Comparison of ENCODE assay signal across 20 cellular contexts in genomic region chr2:63186331-63186730, GRCh38.
"Had no signal": no experiment of that assay in that cellular context is flagged by ENCODE, and none has a peak within 500 bp of the region (broad histone marks: within the 10 kb centered on the region; RNA-seq: fewer than 3 reads in every experiment).

No MANE protein-coding gene starts in this region.

- FAIRE-seq: islet of Langerhans had no signal

- DNase-seq: dorsolateral prefrontal cortex; effector CD4-positive, alpha-beta T cell; foreskin fibroblast; glutamatergic neuron; heart right ventricle; hippocampal formation; left cardiac atrium; left lung; mesendoderm; naive thymus-derived CD8-positive, alpha-beta T cell; nephron progenitor cell; nucleus accumbens; sigmoid colon; stimulated activated CD4-positive, alpha-beta T cell treated with anti-CD3 and anti-CD28 coated beads, Interleukin-2, amount 100 ng/mL, for 24 hours; stimulated activated CD4-positive, alpha-beta T cell treated with anti-CD3 and anti-CD28 coated beads, Interleukin-4, amount 100 ng/mL, for 24 hours; stimulated activated naive CD4-positive, alpha-beta T cell treated with Interleukin-2 at 50 U/mL for 16 hours; stomach; thyroid gland; trophoblast cell had no signal
